In the genomic region with DNA sequence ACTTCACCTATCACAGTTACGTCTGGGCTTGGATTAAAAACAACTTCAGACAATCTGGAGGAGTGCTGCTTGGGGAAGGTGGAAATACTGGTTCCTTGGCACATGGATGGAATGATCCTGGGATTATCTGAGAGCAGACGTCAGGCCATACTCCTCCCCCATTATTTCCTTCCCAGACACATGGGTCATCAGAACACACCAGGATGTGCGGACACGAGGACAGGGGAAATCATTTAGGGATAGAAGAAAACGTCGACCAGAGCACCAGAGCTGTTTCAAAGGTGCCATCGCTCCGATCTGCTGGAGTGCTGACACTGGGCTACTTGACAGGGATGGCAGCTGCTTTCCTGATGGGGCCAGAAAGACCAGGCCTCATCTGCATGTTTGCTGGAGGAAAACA, we compare ENCODE assay signal across 15 cellular contexts. TPM values are rescaled to one million over a fixed set of nuclear protein-coding genes. Genes with fewer than 3 reads are reported as not detected.
DNase-seq lines count a peak whose midpoint lies in the region; ATAC-seq, FAIRE-seq and TF ChIP-seq lines count a peak whose summit lies in the region.
"Had no signal": no experiment of that assay in that cellular context is flagged by ENCODE, and none has a peak within 500 bp of the region (broad histone marks: within the 10 kb centered on the region; RNA-seq: fewer than 3 reads in every experiment).

No MANE protein-coding gene starts in this region.

- H3K27ac Mint-ChIP-seq in nephron progenitor cell, result peak overlapping the region; percentile 75
- H3K27ac Mint-ChIP-seq: WTC11 had no signal

- H3K4me3 ChIP-seq in right lobe of liver (no peak overlapping the region), HepG2 (replicated peaks in 1 of 3; ENCODE audit: insufficient read depth in 1 of 3, low read depth in 2 of 3, low read length in 3 of 3) (no peak overlapping the region), vagina (no peak overlapping the region)
- H3K4me3 ChIP-seq: spleen had no signal

- FAIRE-seq in HepG2 (lab: Jason Lieb, UNC) (no peak), RCC 7860 (lab: Jason Lieb, UNC) (no peak)
- FAIRE-seq: GM18507 had no signal

- peaks cover 0 to 27% (median 10%) of the 10 kb centered on the region in 4 donors for H3K4me1 ChIP-seq in right lobe of liver
- 0 out of 2 replicates have a peak, but pooled peaks cover under 1% of the 10 kb centered on the region for H3K4me1 ChIP-seq in HepG2 (ENCODE audit: insufficient read depth, low read length)
- H3K4me1 ChIP-seq in vagina, result peaks cover 30% of the 10 kb centered on the region

- no peak overlapping the region for H3K4me2 ChIP-seq in HepG2 (ENCODE audit: low read depth, low read length)

- H3K4me3 Mint-ChIP-seq in nephron progenitor cell, result no peak overlapping the region
- H3K4me3 Mint-ChIP-seq: central memory CD8-positive, alpha-beta T cell; WTC11 had no signal

- DNase-seq in right lobe of liver (no peak), HepG2 (ENCODE audit: low spot score) (no peak), cerebellum (ENCODE audit: low spot score) (peak; percentile 33), nephron progenitor cell (no peak), vagina (ENCODE audit: extremely low spot score in 2 of 2) (no peak), NCI-H1930 (lab: John Stamatoyannopoulos, UW) (no peak), RCC 7860 (ENCODE audit: low spot score) (no peak)
- DNase-seq: NCI-H1105, NCI-H526 treated with DMSO at 0.1 percent for 48 hours, spleen had no signal

- ATAC-seq in right lobe of liver (peak in 3 of 4 donors; percentile 4 to 8 (median 4)), HepG2 (no peak), HG03139 (IDR thresholded peaks at IDR 0.05; ENCODE audit: unreplicated experiment) (no peak)
- ATAC-seq: WTC11 had no signal

- H3K36me3 ChIP-seq in right lobe of liver (peaks cover 0 to 16% (median 0%) of the 10 kb centered on the region in 4 donors), HepG2 (replicated peaks in 1 of 2; ENCODE audit: control insufficient read depth in 1 of 2, insufficient read depth in 2 of 2, low read length in 2 of 2) (peaks cover 2 to 28% of the 10 kb centered on the region in 2 experiments; a peak in 3 of 5 replicates), vagina (peaks cover 0 to 9% of the 10 kb centered on the region in 2 donors)

- intact Hi-C loops in right lobe of liver (cut with DNase I), result no loop called here
- intact Hi-C loops in HepG2 (cut with micrococcal nuclease; ENCODE audit: unreplicated experiment), result no loop called here
- intact Hi-C loops in vagina (cut with DNase I), result no loop called here

- no TSS peak for BruUV-seq in HepG2 (replicated peaks; lab: Mats Ljungman, UMichigan)

- H2AFZ ChIP-seq in HepG2 (ENCODE audit: low read length), result no peak overlapping the region

- TF ChIP-seq POLR2A in right lobe of liver (IDR thresholded peaks at IDR 0.05), result no peak
- TF ChIP-seq POLR2A in HepG2 (IDR thresholded peaks at IDR 0.05; ENCODE audit: insufficient read depth in 1 of 2, low read depth in 2 of 2, low read length in 2 of 2), result no peak
- TF ChIP-seq POLR2A in vagina (IDR thresholded peaks at IDR 0.05), result no peak

- in situ Hi-C loops in HepG2 (cut with HindIII; ENCODE audit: extremely low pct_ligation_motif_present, low pct_unique_long_range_greater_than_20kb), result no loop called here

- H3K27ac ChIP-seq in right lobe of liver (peak overlapping the region in 1 of 3 donors; percentile 72), HepG2 (ENCODE audit: extremely low read length, insufficient read depth, low read length) (no peak overlapping the region), vagina (peak overlapping the region; percentile 41)
- H3K27ac ChIP-seq: spleen had no signal

- POLR2A ChIA-PET in HepG2 (lab: Yijun Ruan, JAX), result no interaction called here

- peaks cover 63% of the 10 kb centered on the region for H3K36me3 Mint-ChIP-seq in nephron progenitor cell (ENCODE audit: low read depth)

- peaks cover 27% of the 10 kb centered on the region for H3K4me1 Mint-ChIP-seq in nephron progenitor cell
- H3K4me1 Mint-ChIP-seq: WTC11 had no signal

- TF ChIP-seq RAD21 in HepG2 (CRISPR knock-in tag; IDR thresholded peaks at IDR 0.05), result no peak

- H4K20me1 ChIP-seq in HepG2 (ENCODE audit: insufficient read depth, low read length), result no peaks in the 10 kb centered on the region

- H3K27me3 Mint-ChIP-seq in nephron progenitor cell (ENCODE audit: low read depth, poor library complexity), result no peaks in the 10 kb centered on the region
- H3K27me3 Mint-ChIP-seq: central memory CD8-positive, alpha-beta T cell had no signal

- H3K27me3 ChIP-seq in right lobe of liver, result no peaks in the 10 kb centered on the region
- H3K27me3 ChIP-seq in HepG2 (ENCODE audit: control insufficient read depth in 1 of 2, insufficient read depth in 2 of 2, low read length in 2 of 2), result no peaks in the 10 kb centered on the region
- no peaks in the 10 kb centered on the region for H3K27me3 ChIP-seq in vagina
- H3K27me3 ChIP-seq: spleen had no signal

- TF ChIP-seq CTCF in right lobe of liver (IDR thresholded peaks at IDR 0.05) (no peak), HepG2 (CRISPR knock-in tag; IDR thresholded peaks at IDR 0.05) (no peak), nephron progenitor cell (IDR thresholded peaks at IDR 0.05) (no peak), vagina (IDR thresholded peaks at IDR 0.05) (no peak)

- H3K9me3 Mint-ChIP-seq in nephron progenitor cell, result peaks cover 13% of the 10 kb centered on the region
- H3K9me3 Mint-ChIP-seq: central memory CD8-positive, alpha-beta T cell; WTC11 had no signal

- H3K79me2 ChIP-seq in HepG2 (ENCODE audit: insufficient read depth, low read length), result no peaks in the 10 kb centered on the region

- no peak overlapping the region for H3K9ac ChIP-seq in HepG2 (ENCODE audit: insufficient read depth, low read depth, low read length)

- no peaks in the 10 kb centered on the region for H3K9me3 ChIP-seq in right lobe of liver
- H3K9me3 ChIP-seq in HepG2 (ENCODE audit: low read length), result no peaks in the 10 kb centered on the region
- H3K9me3 ChIP-seq in vagina, result no peaks in the 10 kb centered on the region
- H3K9me3 ChIP-seq: spleen had no signal

- CTCF ChIA-PET in HepG2 (lab: Yijun Ruan, JAX; ENCODE audit: low intra/inter-chr PET ratio, low total read pairs), result no interaction called here

- TF ChIP-seq EP300 in HepG2 (IDR thresholded peaks at IDR 0.05; ENCODE audit: low read depth in 2 of 2, low read length in 2 of 2), result no peak
- TF ChIP-seq EP300 in HepG2 (CRISPR knock-in tag; IDR thresholded peaks at IDR 0.05; ENCODE audit: borderline replicate concordance), result no peak

- WGBS in right lobe of liver (ENCODE audit: insufficient coverage, low coverage, low lambda C conversion rate, missing lambda C conversion rate), result 64% methylated on average over 8 of the region's 8 CpGs
- 94% methylated on average over 8 of the region's 8 CpGs for WGBS in HepG2 (ENCODE audit: low lambda C conversion rate)

RNA-seq across cellular contexts. Expression of a gene that starts 31.8 kb away (rescaled TPM):
- total RNA-seq in right lobe of liver (not detected), HepG2 (2016; rRNA removed; fragmentation: Illumina TruSeq; extraction: Trizol) (not detected in 2 replicates), cerebellum (0.27 TPM), vagina (8.6 TPM)
- not detected in 2 replicates for total RNA-seq in HepG2 (2016; cell fraction: cytosol; rRNA removed; fragmentation: Illumina TruSeq; extraction: Trizol; ENCODE audit: low read depth)
- total RNA-seq in HepG2 (2016; cell fraction: insoluble cytoplasmic fraction; rRNA removed; fragmentation: Illumina TruSeq; extraction: Trizol), result not detected in 2 replicates
- total RNA-seq in HepG2 (2016; cell fraction: membrane; rRNA removed; fragmentation: Illumina TruSeq; extraction: Trizol), result not detected in 2 replicates
- not detected in 2 replicates for total RNA-seq in HepG2 (2016; cell fraction: nucleus; rRNA removed; fragmentation: Illumina TruSeq; extraction: Trizol)
- not detected in 2 replicates for polyA plus RNA-seq in HepG2 (2011; rRNA removed)
- not detected in 2 replicates for polyA plus RNA-seq in HepG2 (2011; cell fraction: cytosol; rRNA removed)
- polyA plus RNA-seq in HepG2 (2011; cell fraction: nucleus; rRNA removed), result not detected in 2 replicates
- not detected in 2 replicates for polyA plus RNA-seq in HepG2 (2012)
- not detected in 2 replicates for polyA plus RNA-seq in HepG2 (2016; cell fraction: cytosol; fragmentation: Illumina TruSeq; extraction: Trizol; ENCODE audit: low read depth)
- not detected in 2 replicates for polyA plus RNA-seq in HepG2 (2016; cell fraction: insoluble cytoplasmic fraction; fragmentation: Illumina TruSeq; extraction: Trizol; ENCODE audit: low read depth)
- not detected in 2 replicates for polyA plus RNA-seq in HepG2 (2016; cell fraction: membrane; fragmentation: Illumina TruSeq; extraction: Trizol; ENCODE audit: low read depth)
- polyA plus RNA-seq in HepG2 (2016; cell fraction: nucleus; fragmentation: Illumina TruSeq; extraction: Trizol; ENCODE audit: insufficient read depth, low read depth), result not detected in 2 replicates
- polyA minus RNA-seq in HepG2 (2011; rRNA and poly(A)+ RNA removed; ENCODE audit: low replicate concordance), result not detected in 2 replicates
- not detected in 2 replicates for polyA minus RNA-seq in HepG2 (2011; cell fraction: cytosol; rRNA and poly(A)+ RNA removed)
- not detected in 2 replicates for polyA minus RNA-seq in HepG2 (2011; cell fraction: nucleus; rRNA and poly(A)+ RNA removed)
- total RNA-seq: SK-MEL-5, spleen, WTC11 had no signal

RNA-seq across cellular contexts. Expression of a gene that starts 57.7 kb away (rescaled TPM):
- total RNA-seq in right lobe of liver, result 10 to 100 TPM; 13.4 to 32.4 (median 20.7) TPM
- 67.6 and 68.7 TPM in 2 replicates for total RNA-seq in HepG2 (2016; rRNA removed; fragmentation: Illumina TruSeq; extraction: Trizol)
- total RNA-seq in HepG2 (2016; cell fraction: cytosol; rRNA removed; fragmentation: Illumina TruSeq; extraction: Trizol; ENCODE audit: low read depth), result 16.6 and 19.3 TPM in 2 replicates
- total RNA-seq in HepG2 (2016; cell fraction: insoluble cytoplasmic fraction; rRNA removed; fragmentation: Illumina TruSeq; extraction: Trizol), result 64.1 and 68.9 TPM in 2 replicates
- 19.3 and 22.8 TPM in 2 replicates for total RNA-seq in HepG2 (2016; cell fraction: membrane; rRNA removed; fragmentation: Illumina TruSeq; extraction: Trizol)
- total RNA-seq in HepG2 (2016; cell fraction: nucleus; rRNA removed; fragmentation: Illumina TruSeq; extraction: Trizol), result 56.2 and 67.2 TPM in 2 replicates
- 37.4 and 48.4 TPM in 2 replicates for polyA plus RNA-seq in HepG2 (2011; rRNA removed)
- 33.5 and 35.4 TPM in 2 replicates for polyA plus RNA-seq in HepG2 (2011; cell fraction: cytosol; rRNA removed)
- 128 and 156 TPM in 2 replicates for polyA plus RNA-seq in HepG2 (2011; cell fraction: nucleus; rRNA removed)
- 38.0 and 43.1 TPM in 2 replicates for polyA plus RNA-seq in HepG2 (2012)
- 7.9 and 8.4 TPM in 2 replicates for polyA plus RNA-seq in HepG2 (2016; cell fraction: cytosol; fragmentation: Illumina TruSeq; extraction: Trizol; ENCODE audit: low read depth)
- 64.7 and 72.3 TPM in 2 replicates for polyA plus RNA-seq in HepG2 (2016; cell fraction: insoluble cytoplasmic fraction; fragmentation: Illumina TruSeq; extraction: Trizol; ENCODE audit: low read depth)
- 9.4 and 13.9 TPM in 2 replicates for polyA plus RNA-seq in HepG2 (2016; cell fraction: membrane; fragmentation: Illumina TruSeq; extraction: Trizol; ENCODE audit: low read depth)
- polyA plus RNA-seq in HepG2 (2016; cell fraction: nucleus; fragmentation: Illumina TruSeq; extraction: Trizol; ENCODE audit: insufficient read depth, low read depth), result 144 and 154 TPM in 2 replicates
- polyA minus RNA-seq in HepG2 (2011; rRNA and poly(A)+ RNA removed; ENCODE audit: low replicate concordance), result 34.2 and 70.1 TPM in 2 replicates
- 21.7 and 22.2 TPM in 2 replicates for polyA minus RNA-seq in HepG2 (2011; cell fraction: cytosol; rRNA and poly(A)+ RNA removed)
- polyA minus RNA-seq in HepG2 (2011; cell fraction: nucleus; rRNA and poly(A)+ RNA removed), result 95.5 and 98.0 TPM in 2 replicates
- total RNA-seq in cerebellum, result 54.3 TPM
- 62.6 TPM for total RNA-seq in vagina

Comparison
In these comparisons a context has a peak if more than half of its experiments do, and no peak if none do; other contexts are left out.
1. ATAC-seq: peak in right lobe of liver (3 of 4); none in HepG2 (single experiment) and HG03139 (single experiment).